Comparison of ENCODE assay signal across 26 cellular contexts in genomic region chr10:87641065-87641464, GRCh38.
"Had no signal": no experiment of that assay in that cellular context is flagged by ENCODE, and none has a peak within 500 bp of the region (broad histone marks: within the 10 kb centered on the region; RNA-seq: fewer than 3 reads in every experiment).

No MANE protein-coding gene starts in this region.

- H3K9me3 ChIP-seq: ovary, psoas muscle, right lobe of liver, sigmoid colon, thoracic aorta, thyroid gland, tibial nerve, upper lobe of left lung, vagina had no signal

- H3K27me3 ChIP-seq: neural progenitor cell, ovary, right lobe of liver, sigmoid colon, thyroid gland, tibial nerve, upper lobe of left lung, vagina had no signal

- H3K4me2 ChIP-seq: neural progenitor cell had no signal

- H3K4me3 ChIP-seq: neural progenitor cell, ovary, psoas muscle, right lobe of liver, sigmoid colon, thoracic aorta, thyroid gland, tibial nerve, upper lobe of left lung, vagina had no signal

- H3K9ac ChIP-seq: neural progenitor cell, parathyroid adenoma had no signal

- H2AFZ ChIP-seq: neural progenitor cell, parathyroid adenoma had no signal

- DNase-seq: natural killer cell; occipital lobe; ovary; posterior cingulate gyrus; psoas muscle; right cardiac atrium; right lobe of liver; sigmoid colon; small intestine; stimulated activated CD4-positive, alpha-beta T cell treated with anti-CD3 and anti-CD28 coated beads, Interleukin-15, amount 100 ng/mL, for 24 hours; stimulated activated CD4-positive, alpha-beta T cell treated with anti-CD3 and anti-CD28 coated beads, Interleukin-2, amount 100 ng/mL, for 24 hours; stimulated activated CD4-positive, alpha-beta T cell treated with anti-CD3 and anti-CD28 coated beads, Interleukin-2, amount 100 ng/mL, for 48 hours; stimulated activated CD4-positive, alpha-beta T cell treated with anti-CD3 and anti-CD28 coated beads, Interleukin-4, amount 100 ng/mL, for 4 hours; stimulated activated CD8-positive, alpha-beta memory T cell treated with anti-CD3 and anti-CD28 coated beads, Interleukin-4, amount 100 ng/mL, for 48 hours; stimulated activated naive CD4-positive, alpha-beta T cell; stimulated activated naive CD8-positive, alpha-beta T cell treated with anti-CD3 and anti-CD28 coated beads, Interleukin-15, amount 100 ng/mL, for 72 hours; stimulated activated naive CD8-positive, alpha-beta T cell treated with anti-CD3 and anti-CD28 coated beads, Interleukin-15, Interleukin-2, amounts not matched to agents 100 U/mL and 50 U/mL, for 24 hours; thyroid gland; trophoblast cell; upper lobe of left lung had no signal

- FAIRE-seq: small intestine, urothelium cell line had no signal

- H3K4me1 ChIP-seq: neural progenitor cell, parathyroid adenoma, psoas muscle, sigmoid colon, tibial nerve, upper lobe of left lung, vagina had no signal

- H3K36me3 ChIP-seq: neural progenitor cell, ovary, right lobe of liver, sigmoid colon, thoracic aorta, thyroid gland, tibial nerve, upper lobe of left lung, vagina had no signal

- H3K79me2 ChIP-seq: parathyroid adenoma had no signal

- H3K27ac ChIP-seq: neural progenitor cell, ovary, parathyroid adenoma, psoas muscle, right lobe of liver, sigmoid colon, thoracic aorta, thyroid gland, tibial nerve, upper lobe of left lung, vagina had no signal

- ATAC-seq: natural killer cell; psoas muscle; right cardiac atrium; right lobe of liver; stimulated activated naive CD8-positive, alpha-beta T cell treated with anti-CD3 and anti-CD28 coated beads, Interleukin-15, amount 100 ng/mL, for 72 hours; stimulated activated naive CD8-positive, alpha-beta T cell treated with anti-CD3 and anti-CD28 coated beads, Interleukin-15, Interleukin-2, amounts not matched to agents 100 U/mL and 50 U/mL, for 24 hours had no signal
